ENCODE assay signal across 12 cellular contexts in genomic region chrX:118519411-118520205, GRCh38. TPM values are rescaled to one million over a fixed set of nuclear protein-coding genes. Genes with fewer than 3 reads are reported as not detected.
DNase-seq lines count a peak whose midpoint lies in the region; ATAC-seq, FAIRE-seq and TF ChIP-seq lines count a peak whose summit lies in the region.
"Had no signal": no experiment of that assay in that cellular context is flagged by ENCODE, and none has a peak within 500 bp of the region (broad histone marks: within the 10 kb centered on the region; RNA-seq: fewer than 3 reads in every experiment).

No MANE protein-coding gene starts in this region.

- no peaks in the 10 kb centered on the region for H4K20me1 ChIP-seq in K562 (replicated peaks; ENCODE audit: control insufficient read depth, insufficient read depth, low read length)

- CTCF ChIA-PET in K562 (lab: Yijun Ruan, JAX; ENCODE audit: low intra/inter-chr PET ratio), result no interaction called here

- peaks cover 37% of the 10 kb centered on the region for H3K4me1 Mint-ChIP-seq in osteocyte (ENCODE audit: unreplicated experiment)

- WGBS in K562 (ENCODE audit: insufficient coverage, low coverage, missing lambda C conversion rate), result 42% methylated on average over 3 of the region's 3 CpGs

- H3K79me2 ChIP-seq in K562 (ENCODE audit: control insufficient read depth, insufficient read depth, low read length), result peaks cover 89% of the 10 kb centered on the region

- H3K4me2 ChIP-seq in K562 (ENCODE audit: insufficient read depth, low read length), result peak overlapping the region; percentile 61; the same call in 1 of the 2 replicates

- H2AFZ ChIP-seq in K562 (ENCODE audit: low read depth, low read length), result no peak overlapping the region

- no peaks in the 10 kb centered on the region for H3K9me1 ChIP-seq in K562 (ENCODE audit: control insufficient read depth, insufficient read depth, low read length)

- no peak overlapping the region for H3K4me3 Mint-ChIP-seq in osteocyte (ENCODE audit: unreplicated experiment)

- POLR2A ChIA-PET in K562 (lab: Yijun Ruan, JAX), result interaction anchor here (1.1 to 1.8 kb wide), 3 partner anchors 10 to 18 kb away, joined by 5 to 9 read pairs (median 7); no protein-coding TSS in a partner anchor

- H3K9ac ChIP-seq in K562 (ENCODE audit: insufficient read depth in 1 of 2, low read depth in 2 of 2, low read length in 2 of 2), result peak overlapping the region in 1 of 2 experiments; percentile 48; a peak in 2 of 4 replicates

- H3K27ac ChIP-seq in K562 (ENCODE audit: extremely low read depth, low read depth, low read length), result peak overlapping the region; percentile 77

- H3K27me3 ChIP-seq in K562 (ENCODE audit: control insufficient read depth in 2 of 2, insufficient read depth in 2 of 2, low read length in 2 of 2), result no peaks in the 10 kb centered on the region

- peaks cover 14% of the 10 kb centered on the region; the same call in 2 of the 3 replicates for H3K36me3 ChIP-seq in K562 (ENCODE audit: control insufficient read depth, insufficient read depth, low read length)

- FAIRE-seq in K562 (lab: Jason Lieb, UNC), result no peak

- DNase-seq in GM03348 (ENCODE audit: low spot score) (peak; percentile 6), K562 (ENCODE audit: extremely low read depth in 1 of 4, low spot score in 3 of 4) (no peak), osteocyte (ENCODE audit: extremely low spot score, unreplicated experiment) (no peak), NCI-H524 treated with DMSO at 0.1 percent for 48 hours (lab: John Stamatoyannopoulos, UW) (no peak), posterior cingulate gyrus (no peak), putamen (ENCODE audit: low spot score) (no peak)
- DNase-seq in central memory CD4-positive, alpha-beta T cell, result no peak
- DNase-seq: DND-41, NCI-H1105, SHP77 treated with DMSO at 0.1 percent for 48 hours had no signal

- no peak overlapping the region for H3K4me3 ChIP-seq in K562
- H3K4me3 ChIP-seq: lung had no signal

- H3K27ac Mint-ChIP-seq in osteocyte (ENCODE audit: unreplicated experiment), result peak overlapping the region; percentile 89

- no peaks in the 10 kb centered on the region for H3K36me3 Mint-ChIP-seq in osteocyte (ENCODE audit: unreplicated experiment)

- no peaks in the 10 kb centered on the region for H3K27me3 Mint-ChIP-seq in osteocyte (ENCODE audit: unreplicated experiment)

- TF ChIP-seq EP300 in K562 (IDR thresholded peaks at IDR 0.05; ENCODE audit: low read length), result no peak

- in situ Hi-C loops in K562 (cut with MboI), result no loop called here

- ATAC-seq in HG03175 (IDR thresholded peaks at IDR 0.05; ENCODE audit: unreplicated experiment) (peak; percentile 45), K562 (peak; percentile 16; the same call in 2 of the 3 replicates)

- TF ChIP-seq CTCF in K562 (IDR thresholded peaks at IDR 0.05 in 2 of 3, conservative IDR thresholded peaks at IDR 0.05 in 1 of 3; ENCODE audit: insufficient read depth in 2 of 3, low read depth in 1 of 3, low read length in 3 of 3) (no peak), osteocyte (IDR thresholded peaks at IDR 0.05) (no peak)

- no peak for TF ChIP-seq POLR2A in K562 (conservative IDR thresholded peaks at IDR 0.05)

- TF ChIP-seq RAD21 in K562 (CRISPR knock-in tag; conservative IDR thresholded peaks at IDR 0.05 in 1 of 2, IDR thresholded peaks at IDR 0.05 in 1 of 2), result no peak

- H3K4me1 ChIP-seq in K562 (replicated peaks in 1 of 2; ENCODE audit: control insufficient read depth in 2 of 2, insufficient read depth in 2 of 2, low read length in 2 of 2), result peaks cover 6 to 62% of the 10 kb centered on the region in 2 experiments

- H3K9me3 Mint-ChIP-seq in osteocyte (ENCODE audit: unreplicated experiment), result no peaks in the 10 kb centered on the region

- no TSS peak for BruUV-seq in K562 (replicated peaks; lab: Mats Ljungman, UMichigan)

- intact Hi-C loops in K562 (cut with micrococcal nuclease), result no loop called here
- intact Hi-C loops in posterior cingulate gyrus (cut with DNase I), result no loop called here

- H3K9me3 ChIP-seq in K562 (replicated peaks; ENCODE audit: control insufficient read depth, insufficient read depth, low read depth, low read length), result no peaks in the 10 kb centered on the region

TF ChIP-seq in K562, 482 proteins besides CTCF, POLR2A, EP300 and RAD21 (continues in another document):
- TF ChIP-seq ZNF347 (CRISPR knock-in tag; IDR thresholded peaks at IDR 0.05; ENCODE audit: low read depth) (no peak), JUND (IDR thresholded peaks at IDR 0.05; ENCODE audit: borderline replicate concordance, low read depth, low read length) (peak; percentile 61; the same call in 1 of the 2 replicates), JUND (tag; IDR thresholded peaks at IDR 0.05; ENCODE audit: borderline replicate concordance, low read depth, low read length) (no peak; the same call in 2 of the 3 replicates), JUN (IDR thresholded peaks at IDR 0.05; ENCODE audit: borderline replicate concordance, low read depth, low read length) (0 out of 2 replicates have a peak, but pooled peaks have one; percentile 38), JUN (CRISPR knock-in tag; IDR thresholded peaks at IDR 0.05; ENCODE audit: borderline replicate concordance) (no peak), PKNOX1 (IDR thresholded peaks at IDR 0.05) (peak; percentile 85)
- TF ChIP-seq, protein P1, sequence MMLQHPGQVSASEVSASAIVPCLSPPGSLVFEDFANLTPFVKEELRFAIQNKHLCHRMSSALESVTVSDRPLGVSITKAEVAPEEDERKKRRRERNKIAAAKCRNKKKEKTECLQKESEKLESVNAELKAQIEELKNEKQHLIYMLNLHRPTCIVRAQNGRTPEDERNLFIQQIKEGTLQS (IDR thresholded peaks at IDR 0.05), result peak; percentile 66
- TF ChIP-seq, protein P1 (CRISPR knock-in tag; conservative IDR thresholded peaks at IDR 0.05), result no peak

RNA-seq across cellular contexts. Expression of gene DOCK11, which starts 24.0 kb away (rescaled TPM):
- total RNA-seq in K562 (2011; cell fraction: chromatin; rRNA removed; ENCODE audit: low replicate concordance), result 20.0 and 87.2 TPM in 2 replicates
- 9.2 and 16.3 TPM in 2 replicates for total RNA-seq in K562 (2011; cell fraction: nucleolus; rRNA removed)
- total RNA-seq in K562 (2011; cell fraction: nucleoplasm; rRNA removed), result 24.5 and 31.0 TPM in 2 replicates
- total RNA-seq in K562 (2014; rRNA removed) (49.4 and 52.5 TPM in 2 replicates), K562 (2014; rRNA removed; fragmentation: Illumina TruSeq; extraction: Trizol) (74.8 and 86.1 TPM in 2 replicates), K562 (2015; rRNA removed; fragmentation: Illumina TruSeq; extraction: Trizol) (67.4 and 77.8 TPM in 2 replicates), K562 (2021) (56.8 and 58.5 TPM in 2 replicates), osteocyte (24.8 and 27.2 TPM in 2 replicates)
- polyA plus RNA-seq in K562 (2011; rRNA removed) (38.4 and 50.9 TPM in 2 replicates), K562 (2014; fragmentation: Illumina TruSeq; extraction: Trizol) (47.5 and 55.3 TPM in 2 replicates), K562 (2014; fragmentation: Nextera tagmentation; extraction: Ambion mirVana) (10 to 100 TPM; 42.2 to 46.4 TPM), K562 (2014; rRNA removed) (41.8 and 42.5 TPM in 2 replicates)
- polyA plus RNA-seq in K562 (2011; cell fraction: cytosol; rRNA removed), result 8.6 and 17.2 TPM in 2 replicates
- 18.1 and 40.4 TPM in 2 replicates for polyA plus RNA-seq in K562 (2011; cell fraction: nucleus; rRNA removed)
- 58.3 and 63.2 TPM in 2 replicates for polyA plus RNA-seq in K562 (2012)
- 101 and 110 TPM in 2 replicates for polyA minus RNA-seq in K562 (2011; rRNA and poly(A)+ RNA removed)
- polyA minus RNA-seq in K562 (2011; cell fraction: cytosol; rRNA and poly(A)+ RNA removed), result 25.4 and 37.8 TPM in 2 replicates
- polyA minus RNA-seq in K562 (2011; cell fraction: nucleus; rRNA and poly(A)+ RNA removed), result 16.6 and 34.4 TPM in 2 replicates
